ENCODE assay signal across 12 cellular contexts in the genomic region with DNA sequence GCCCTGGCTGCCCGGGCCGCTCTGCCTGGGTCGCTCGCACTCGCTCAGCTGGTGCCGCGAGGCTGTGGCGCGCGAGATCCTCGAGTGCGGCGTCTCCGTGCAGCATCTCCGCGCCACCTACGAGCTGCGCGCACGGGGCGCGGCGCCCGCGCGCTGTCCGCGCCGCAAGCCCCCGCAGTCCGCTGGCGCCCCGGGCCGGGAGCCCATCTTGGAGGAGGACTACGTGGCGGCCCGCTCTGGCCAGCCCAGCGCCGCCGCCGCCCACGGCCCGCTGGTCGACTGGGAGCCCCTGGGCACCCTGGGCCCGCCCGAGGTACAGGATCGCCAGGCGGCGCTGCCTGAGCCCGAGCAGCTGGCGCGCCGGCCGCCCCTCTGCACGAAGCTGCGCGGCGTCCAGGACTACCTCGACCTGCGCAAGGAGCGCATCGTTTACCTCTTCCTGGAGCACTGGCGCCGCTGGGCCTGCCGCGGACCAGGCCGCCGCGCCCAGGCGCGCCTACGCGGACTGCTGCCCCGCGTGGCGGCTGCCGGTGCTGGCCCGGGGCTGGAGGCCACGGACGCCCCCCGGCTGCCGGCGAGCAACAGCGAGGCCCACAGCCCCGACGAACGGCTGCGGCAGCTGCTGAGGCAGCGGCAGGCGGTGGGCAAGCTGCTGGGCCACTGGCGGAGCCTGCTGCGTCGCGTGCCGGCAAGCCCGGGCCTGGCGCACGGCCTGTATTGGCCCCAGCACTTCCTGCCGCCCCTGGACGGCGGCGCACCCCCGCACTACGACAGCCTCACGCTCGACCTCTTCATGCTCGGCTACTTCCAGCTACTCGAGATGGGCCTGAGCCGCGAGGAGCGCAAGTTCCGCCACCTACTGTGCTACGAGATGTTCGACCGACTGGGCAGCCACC. TPM values are rescaled to one million over a fixed set of nuclear protein-coding genes. Genes with fewer than 3 reads are reported as not detected.
DNase-seq lines count a peak whose midpoint lies in the region; ATAC-seq and TF ChIP-seq lines count a peak whose summit lies in the region.
"Had no signal": no experiment of that assay in that cellular context is flagged by ENCODE, and none has a peak within 500 bp of the region (broad histone marks: within the 10 kb centered on the region; RNA-seq: fewer than 3 reads in every experiment).

No MANE protein-coding gene starts in this region.

- TF ChIP-seq EP300 in esophagus muscularis mucosa (IDR thresholded peaks at IDR 0.05) = no peak

- no peak for TF ChIP-seq CTCF in esophagus muscularis mucosa (IDR thresholded peaks at IDR 0.05)

- peaks cover 0 to 26% (median 20%) of the 10 kb centered on the region in 4 donors for H3K4me1 ChIP-seq in esophagus muscularis mucosa

- POLR2A ChIA-PET in naive thymus-derived CD8-positive, alpha-beta T cell (lab: Charles Lee) = interaction anchor here (0.6 to 3.2 kb wide), 6 partner anchors 8 to 25 kb away, joined by 3 to 25 read pairs (median 5); a partner anchor contains a TSS
- POLR2A ChIA-PET in HEK293T (lab: Yijun Ruan, JAX) = no interaction called here

- peaks cover 3% of the 10 kb centered on the region for H3K36me3 Mint-ChIP-seq in central memory CD8-positive, alpha-beta T cell (ENCODE audit: insufficient read depth)
- H3K36me3 Mint-ChIP-seq in naive thymus-derived CD8-positive, alpha-beta T cell = peaks cover 0 to 14% (median 0%) of the 10 kb centered on the region in 3 donors

- ATAC-seq in central memory CD8-positive, alpha-beta T cell (replicated peaks; ENCODE audit: extremely low read depth, poor library complexity, severe bottlenecking) = peak; percentile 32
- peak; percentile 56 to 58 for ATAC-seq in naive thymus-derived CD8-positive, alpha-beta T cell
- ATAC-seq in GM21423 (IDR thresholded peaks at IDR 0.05; ENCODE audit: unreplicated experiment) (no peak), GM18505 (IDR thresholded peaks at IDR 0.05; ENCODE audit: unreplicated experiment) (no peak)
- ATAC-seq: mucosa of descending colon had no signal

- H3K27me3 ChIP-seq in esophagus muscularis mucosa = peaks cover 0 to 92% (median 23%) of the 10 kb centered on the region in 4 donors

- CTCF ChIA-PET in HEK293T (lab: Yijun Ruan, JAX) = no interaction called here

- no CpG with 5 or more reads among the region's 115 CpGs for WGBS in esophagus muscularis mucosa

- no peaks in the 10 kb centered on the region for H3K9me3 Mint-ChIP-seq in central memory CD8-positive, alpha-beta T cell
- no peaks in the 10 kb centered on the region for H3K9me3 Mint-ChIP-seq in naive thymus-derived CD8-positive, alpha-beta T cell

- no peak overlapping the region for H3K4me3 ChIP-seq in esophagus muscularis mucosa
- H3K4me3 ChIP-seq: mucosa of descending colon had no signal

- intact Hi-C loops in esophagus muscularis mucosa (cut with DNase I) = no loop called here

- no peak overlapping the region for H3K27ac Mint-ChIP-seq in central memory CD8-positive, alpha-beta T cell (ENCODE audit: low read depth)
- H3K27ac Mint-ChIP-seq in naive thymus-derived CD8-positive, alpha-beta T cell = no peak overlapping the region

- peaks cover 9% of the 10 kb centered on the region for H3K4me1 Mint-ChIP-seq in central memory CD8-positive, alpha-beta T cell
- peaks cover 19 to 37% (median 21%) of the 10 kb centered on the region in 4 donors for H3K4me1 Mint-ChIP-seq in naive thymus-derived CD8-positive, alpha-beta T cell

- DNase-seq in ELR (ENCODE audit: low read depth) = peak; percentile 19
- peak; percentile 52 for DNase-seq in RPMI8226
- DNase-seq in central memory CD8-positive, alpha-beta T cell (ENCODE audit: low spot score in 2 of 2) = no peak
- DNase-seq in naive thymus-derived CD8-positive, alpha-beta T cell = peak in 3 of 10 donors; percentile 30 to 46 (median 38)
- no peak for DNase-seq in esophagus muscularis mucosa (ENCODE audit: extremely low spot score)
- DNase-seq in HEK293T (ENCODE audit: extremely low spot score) = no peak
- DNase-seq: aorta, NCI-H524 had no signal

- no peaks in the 10 kb centered on the region for H3K36me3 ChIP-seq in esophagus muscularis mucosa

- TF ChIP-seq POLR2A in esophagus muscularis mucosa (IDR thresholded peaks at IDR 0.05; ENCODE audit: low read depth) = no peak
- no peak for TF ChIP-seq POLR2A in GM18505 (IDR thresholded peaks at IDR 0.05; ENCODE audit: borderline replicate concordance, extremely low read depth, insufficient read depth, insufficient read length)

- no peaks in the 10 kb centered on the region for H3K9me3 ChIP-seq in esophagus muscularis mucosa
- H3K9me3 ChIP-seq: mucosa of descending colon had no signal

- peaks cover 42% of the 10 kb centered on the region for H3K27me3 Mint-ChIP-seq in central memory CD8-positive, alpha-beta T cell
- H3K27me3 Mint-ChIP-seq in naive thymus-derived CD8-positive, alpha-beta T cell = peaks cover 6 to 60% (median 31%) of the 10 kb centered on the region in 5 donors

- H3K4me3 Mint-ChIP-seq in central memory CD8-positive, alpha-beta T cell = no peak overlapping the region
- peak overlapping the region in 3 of 10 donors; percentile 14 to 33 (median 23) for H3K4me3 Mint-ChIP-seq in naive thymus-derived CD8-positive, alpha-beta T cell

- no peak overlapping the region for H3K27ac ChIP-seq in esophagus muscularis mucosa (replicated peaks in 1 of 4)

TF ChIP-seq in HEK293T, 16 proteins besides CTCF, POLR2A, EP300 and RAD21:
- no peak for TF ChIP-seq CTBP1 (IDR thresholded peaks at IDR 0.05; ENCODE audit: borderline replicate concordance)
- TF ChIP-seq, protein P1, sequence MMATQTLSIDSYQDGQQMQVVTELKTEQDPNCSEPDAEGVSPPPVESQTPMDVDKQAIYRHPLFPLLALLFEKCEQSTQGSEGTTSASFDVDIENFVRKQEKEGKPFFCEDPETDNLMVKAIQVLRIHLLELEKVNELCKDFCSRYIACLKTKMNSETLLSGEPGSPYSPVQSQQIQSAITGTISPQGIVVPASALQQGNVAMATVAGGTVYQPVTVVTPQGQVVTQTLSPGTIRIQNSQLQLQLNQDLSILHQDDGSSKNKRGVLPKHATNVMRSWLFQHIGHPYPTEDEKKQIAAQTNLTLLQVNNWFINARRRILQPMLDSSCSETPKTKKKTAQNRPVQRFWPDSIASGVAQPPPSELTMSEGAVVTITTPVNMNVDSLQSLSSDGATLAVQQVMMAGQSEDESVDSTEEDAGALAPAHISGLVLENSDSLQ (IDR thresholded peaks at IDR 0.05) = no peak
TF ChIP-seq in HEK293T: peak in this region for 0.

RNA-seq across cellular contexts. Expression of a gene that starts 10.9 kb away (rescaled TPM):
- total RNA-seq in naive thymus-derived CD8-positive, alpha-beta T cell = 100 to 1,000 TPM; 378 to 381 TPM
- 10 to 100 TPM in 2 of 3 donors, 1 to 10 TPM in 1; 7.2 to 28.7 (median 10.6) TPM for polyA plus RNA-seq in naive thymus-derived CD8-positive, alpha-beta T cell
- 1 to 10 TPM; 2.5 to 9.1 (median 9.1) TPM for total RNA-seq in esophagus muscularis mucosa

RNA-seq across cellular contexts. Expression of a gene that starts 30.5 kb away (rescaled TPM):
- total RNA-seq in naive thymus-derived CD8-positive, alpha-beta T cell = 1 to 10 TPM; 2.3 to 2.4 TPM
- under 1 TPM; 0.12 to 0.81 (median 0.15) TPM for polyA plus RNA-seq in naive thymus-derived CD8-positive, alpha-beta T cell
- total RNA-seq in esophagus muscularis mucosa = 1 to 10 TPM in 2 of 4 donors, under 1 TPM in 1, not detected in 1; 0.33 to 1.0 (median 1.0) TPM
- total RNA-seq: frontal cortex had no signal

RNA-seq across cellular contexts. Expression of a gene that starts 35.4 kb away (rescaled TPM):
- not detected for total RNA-seq in naive thymus-derived CD8-positive, alpha-beta T cell
- not detected for polyA plus RNA-seq in naive thymus-derived CD8-positive, alpha-beta T cell
- not detected for total RNA-seq in esophagus muscularis mucosa
- total RNA-seq: frontal cortex had no signal

RNA-seq across cellular contexts. Expression of a gene that starts 36.4 kb away (rescaled TPM):
- 1 to 10 TPM; 6.3 to 7.0 TPM for total RNA-seq in naive thymus-derived CD8-positive, alpha-beta T cell
- polyA plus RNA-seq in naive thymus-derived CD8-positive, alpha-beta T cell = 1 to 10 TPM in 1 of 3 donors, under 1 TPM in 2; 0.57 to 1.4 (median 0.59) TPM
- total RNA-seq in esophagus muscularis mucosa = 10 to 100 TPM in 2 of 4 donors, 1 to 10 TPM in 2; 5.8 to 18.1 (median 12.0) TPM

Comparison
In these comparisons a context has a peak if more than half of its experiments do, and no peak if none do; other contexts are left out.
1. DNase-seq: peak in ELR (single experiment) and RPMI8226 (single experiment); none in central memory CD8-positive, alpha-beta T cell (0 of 2), esophagus muscularis mucosa (single experiment) and HEK293T (single experiment).
2. ATAC-seq: peak in central memory CD8-positive, alpha-beta T cell (single experiment) and naive thymus-derived CD8-positive, alpha-beta T cell (2 of 2); none in GM21423 (single experiment) and GM18505 (single experiment).
3. RNA of a gene that starts 10.9 kb away (total RNA-seq): 378 to 381 TPM in naive thymus-derived CD8-positive, alpha-beta T cell; 2.5 to 9.1 TPM in esophagus muscularis mucosa; every median in the first group is over 10 times any median in the second.